Comparison of ENCODE assay signal across 15 cellular contexts in the genomic region with DNA sequence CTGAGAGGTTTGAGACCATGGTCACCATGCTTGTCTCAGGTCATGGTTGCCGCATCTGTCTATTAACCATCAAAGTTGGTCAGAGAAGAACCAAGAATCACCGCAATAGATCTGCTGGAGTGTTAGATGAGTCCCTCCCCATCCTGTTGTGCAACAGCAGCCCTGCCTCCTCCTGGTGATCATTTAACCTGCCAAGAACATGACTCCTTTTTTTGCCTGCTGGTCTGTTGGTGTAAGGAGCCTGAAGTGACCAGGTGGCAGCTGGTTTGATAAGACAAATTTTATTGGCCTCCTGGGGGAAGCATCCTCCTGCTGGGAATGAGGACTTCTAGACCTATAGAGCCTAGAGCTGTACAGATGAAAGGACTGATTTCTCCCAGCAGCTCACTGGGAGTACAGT. TPM values are rescaled to one million over a fixed set of nuclear protein-coding genes. Genes with fewer than 3 reads are reported as not detected.
DNase-seq lines count a peak whose midpoint lies in the region; ATAC-seq, FAIRE-seq and TF ChIP-seq lines count a peak whose summit lies in the region.
"Had no signal": no experiment of that assay in that cellular context is flagged by ENCODE, and none has a peak within 500 bp of the region (broad histone marks: within the 10 kb centered on the region; RNA-seq: fewer than 3 reads in every experiment).

No MANE protein-coding gene starts in this region.

- no peaks in the 10 kb centered on the region for H3K27me3 ChIP-seq in bronchial epithelial cell (ENCODE audit: control insufficient read depth, insufficient read depth, low read length)
- H3K27me3 ChIP-seq in neutrophil: no peaks in the 10 kb centered on the region
- H3K27me3 ChIP-seq: MG63 had no signal

- TF ChIP-seq RAD21 in Ishikawa (IDR thresholded peaks at IDR 0.05; ENCODE audit: low read depth): no peak

- peak; percentile 42 for DNase-seq in NCI-H226
- peak; percentile 68 for DNase-seq in bronchial epithelial cell (ENCODE audit: low read depth)
- DNase-seq in RKO (ENCODE audit: low spot score): no peak
- DNase-seq: activated CD8-positive, alpha-beta memory T cell treated with anti-CD3 and anti-CD28 coated beads, Interleukin-2, amount 50 U/mL, for 4 hours; CD8-positive, alpha-beta T cell; H7; mesendoderm; MG63 had no signal

- ATAC-seq in GM21360 (IDR thresholded peaks at IDR 0.05; ENCODE audit: unreplicated experiment) (no peak), GM18520 (IDR thresholded peaks at IDR 0.05; ENCODE audit: unreplicated experiment) (no peak)
- ATAC-seq: CD8-positive, alpha-beta T cell; WTC11 had no signal

- H3K36me3 ChIP-seq in bronchial epithelial cell (ENCODE audit: control insufficient read depth, insufficient read depth, low read length): no peaks in the 10 kb centered on the region
- no peaks in the 10 kb centered on the region for H3K36me3 ChIP-seq in neutrophil
- H3K36me3 ChIP-seq: MG63 had no signal

- no peaks in the 10 kb centered on the region for H3K9me3 ChIP-seq in neutrophil
- H3K9me3 ChIP-seq: MG63 had no signal

- no peak for TF ChIP-seq EP300 in Ishikawa (IDR thresholded peaks at IDR 0.05; ENCODE audit: borderline replicate concordance)

- H3K27ac ChIP-seq in neutrophil: peak overlapping the region; percentile 90

- H3K4me1 ChIP-seq in neutrophil (ENCODE audit: control insufficient read depth in 1 of 2, insufficient read depth in 1 of 2, low read depth in 1 of 2, low read length in 1 of 2): peaks cover 44 to 50% of the 10 kb centered on the region in 2 experiments

- H3K4me3 ChIP-seq in bronchial epithelial cell (ENCODE audit: low read depth, low read length): no peak overlapping the region
- H3K4me3 ChIP-seq in neutrophil (ENCODE audit: low read depth in 1 of 2, low read length in 1 of 2): peak overlapping the region in 1 of 2 experiments; percentile 35
- H3K4me3 ChIP-seq: MG63 had no signal

- TF ChIP-seq CTCF in bronchial epithelial cell (IDR thresholded peaks at IDR 0.05; ENCODE audit: insufficient read depth, low read length, severe bottlenecking) (peak; percentile 7), neutrophil (IDR thresholded peaks at IDR 0.05) (no peak)

- FAIRE-seq in bronchial epithelial cell (lab: Jason Lieb, UNC): no peak

TF ChIP-seq in Ishikawa, 13 proteins besides CTCF, POLR2A, EP300 and RAD21:
- TF ChIP-seq TEAD4 (IDR thresholded peaks at IDR 0.05) (no peak), CEBPB (IDR thresholded peaks at IDR 0.05) (peak; percentile 53; the same call in 1 of the 2 replicates)
TF ChIP-seq in Ishikawa: peak in this region for 1.

RNA-seq across cellular contexts. Expression of a gene that starts 43.5 kb away (rescaled TPM):
- total RNA-seq in bronchial epithelial cell: 83.5 and 95.2 TPM in 2 replicates

RNA-seq across cellular contexts. Expression of a gene that starts 51.6 kb away (rescaled TPM):
- total RNA-seq in bronchial epithelial cell: 19.0 and 43.8 TPM in 2 replicates
- total RNA-seq: CD8-positive, alpha-beta T cell; chondrocyte; H7; omental fat pad had no signal
